30 cellular contexts compared by ENCODE assay signal in genomic region chr7:95469187-95469586, GRCh38. TPM values are rescaled to one million over a fixed set of nuclear protein-coding genes. Genes with fewer than 3 reads are reported as not detected.
DNase-seq lines count a peak whose midpoint lies in the region; ATAC-seq, FAIRE-seq and TF ChIP-seq lines count a peak whose summit lies in the region.
"Had no signal": no experiment of that assay in that cellular context is flagged by ENCODE, and none has a peak within 500 bp of the region (broad histone marks: within the 10 kb centered on the region; RNA-seq: fewer than 3 reads in every experiment).

No MANE protein-coding gene starts in this region.

- H3K9ac ChIP-seq in DND-41 (ENCODE audit: low read depth, low read length) (no peak overlapping the region), K562 (ENCODE audit: insufficient read depth in 1 of 2, low read depth in 2 of 2, low read length in 2 of 2) (no peak overlapping the region)
- H3K9ac ChIP-seq: BLaER1 treated with 17β-estradiol and CSF1 and Interleukin-3, amounts not matched to agents 10 nM and 100 nM; GM23248; parathyroid adenoma had no signal

- POLR2A ChIA-PET in K562 (lab: Yijun Ruan, JAX): no interaction called here

- FAIRE-seq in K562 (lab: Jason Lieb, UNC): no peak
- FAIRE-seq: small intestine, TTC549 had no signal

- intact Hi-C loops in K562 (cut with micrococcal nuclease): no loop called here

- DNase-seq in DMS153 treated with DMSO at 0.1 percent for 48 hours (lab: John Stamatoyannopoulos, UW; ENCODE audit: unreplicated experiment): peak; percentile 30
- DNase-seq in DND-41: no peak
- DNase-seq in K562 (ENCODE audit: extremely low read depth in 1 of 4, low spot score in 3 of 4): no peak
- peak; percentile 20 for DNase-seq in kidney glomerular epithelial cell (lab: John Stamatoyannopoulos, UW)
- no peak for DNase-seq in activated CD4-positive, alpha-beta T cell treated with anti-CD3 and anti-CD28 coated beads for 1 hour
- DNase-seq in foreskin keratinocyte: no peak
- DNase-seq: activated CD4-positive, alpha-beta memory T cell treated with anti-CD3 and anti-CD28 coated beads for 36 hours; activated naive CD4-positive, alpha-beta T cell; activated naive CD8-positive, alpha-beta T cell treated with anti-CD3 and anti-CD28 coated beads, Interleukin-2, amount 50 U/mL, for 24 hours; activated T-cell treated with anti-CD3 and anti-CD28 coated beads, Interleukin-2, amount 50 U/mL, for 72 hours; caudate nucleus; DMS79; GDM1; GM23248; left colon; NCI-H1048; NCI-H446; small intestine; stimulated activated naive CD4-positive, alpha-beta T cell treated with Interleukin-2 at 50 U/mL for 16 hours; T-helper 1 cell had no signal

- in situ Hi-C loops in K562 (cut with MboI): no loop called here

- H3K9me1 ChIP-seq in K562 (ENCODE audit: control insufficient read depth, insufficient read depth, low read length): no peaks in the 10 kb centered on the region

- H3K27me3 ChIP-seq in DND-41 (ENCODE audit: insufficient read depth, low read length, poor library complexity) (no peaks in the 10 kb centered on the region), K562 (ENCODE audit: control insufficient read depth in 2 of 2, insufficient read depth in 2 of 2, low read length in 2 of 2) (peaks cover 3 to 9% of the 10 kb centered on the region in 2 experiments; a peak in 3 of 5 replicates), foreskin keratinocyte (no peaks in the 10 kb centered on the region)
- H3K27me3 ChIP-seq: BLaER1 treated with 17β-estradiol and CSF1 and Interleukin-3, amounts not matched to agents 10 nM and 100 nM; gastroesophageal sphincter; hepatocyte had no signal

- TF ChIP-seq CTCF in DND-41 (IDR thresholded peaks at IDR 0.05; ENCODE audit: borderline replicate concordance, extremely low read depth, low read length, poor library complexity, severe bottlenecking) (no peak), K562 (IDR thresholded peaks at IDR 0.05 in 2 of 3, conservative IDR thresholded peaks at IDR 0.05 in 1 of 3; ENCODE audit: insufficient read depth in 2 of 3, low read depth in 1 of 3, low read length in 3 of 3) (no peak), foreskin keratinocyte (conservative IDR thresholded peaks at IDR 0.05) (no peak)

- TF ChIP-seq RAD21 in K562 (CRISPR knock-in tag; conservative IDR thresholded peaks at IDR 0.05 in 1 of 2, IDR thresholded peaks at IDR 0.05 in 1 of 2): no peak

- TF ChIP-seq EP300 in K562 (IDR thresholded peaks at IDR 0.05; ENCODE audit: low read length): no peak

- H3K27ac ChIP-seq in DND-41 (ENCODE audit: low read length): peak overlapping the region; percentile 24; the same call in 1 of the 2 replicates
- H3K27ac ChIP-seq in K562 (ENCODE audit: extremely low read depth, low read depth, low read length): no peak overlapping the region
- H3K27ac ChIP-seq in foreskin keratinocyte: no peak overlapping the region
- H3K27ac ChIP-seq: gastroesophageal sphincter, GM23248, hepatocyte, parathyroid adenoma, SK-N-MC had no signal

- H2AFZ ChIP-seq in DND-41 (ENCODE audit: low read depth, low read length) (no peak overlapping the region), K562 (ENCODE audit: low read depth, low read length) (no peak overlapping the region)
- H2AFZ ChIP-seq: GM23248, hepatocyte, parathyroid adenoma had no signal

- ATAC-seq in DND-41 (ENCODE audit: insufficient read depth, low read depth) (no peak), K562 (no peak), HG03139 (IDR thresholded peaks at IDR 0.05; ENCODE audit: unreplicated experiment) (no peak), HG03175 (IDR thresholded peaks at IDR 0.05; ENCODE audit: unreplicated experiment) (no peak), foreskin keratinocyte (no peak)
- ATAC-seq: activated naive CD8-positive, alpha-beta T cell treated with anti-CD3 and anti-CD28 coated beads, Interleukin-2, amount 50 U/mL, for 24 hours; activated T-cell treated with anti-CD3 and anti-CD28 coated beads, Interleukin-2, amount 50 U/mL, for 72 hours; gastroesophageal sphincter; left colon had no signal

- H3K79me2 ChIP-seq in DND-41 (ENCODE audit: insufficient read depth, low read length) (no peaks in the 10 kb centered on the region), K562 (ENCODE audit: control insufficient read depth, insufficient read depth, low read length) (no peaks in the 10 kb centered on the region)
- H3K79me2 ChIP-seq: hepatocyte, parathyroid adenoma had no signal

- CTCF ChIA-PET in K562 (lab: Yijun Ruan, JAX; ENCODE audit: low intra/inter-chr PET ratio): no interaction called here

- 4% methylated on average over 1 of the region's 1 CpG for whole genome bisulfite sequencing in K562 (ENCODE audit: insufficient coverage, low coverage, missing lambda C conversion rate)

- no peaks in the 10 kb centered on the region for H4K20me1 ChIP-seq in DND-41 (ENCODE audit: insufficient read depth, low read length)
- H4K20me1 ChIP-seq in K562 (replicated peaks; ENCODE audit: control insufficient read depth, insufficient read depth, low read length): no peaks in the 10 kb centered on the region
- H4K20me1 ChIP-seq: BLaER1 treated with 17β-estradiol and CSF1 and Interleukin-3, amounts not matched to agents 10 nM and 100 nM had no signal

- TF ChIP-seq POLR2A in K562 (conservative IDR thresholded peaks at IDR 0.05): no peak

- no TSS peak for BruUV-seq in K562 (replicated peaks; lab: Mats Ljungman, UMichigan)

- H3K4me3 ChIP-seq in DND-41 (ENCODE audit: low read depth in 1 of 2, low read length in 2 of 2): no peak overlapping the region
- no peak overlapping the region for H3K4me3 ChIP-seq in K562
- H3K4me3 ChIP-seq: BLaER1 treated with 17β-estradiol and CSF1 and Interleukin-3, amounts not matched to agents 10 nM and 100 nM; gastroesophageal sphincter; GM23248; hepatocyte; SK-N-MC had no signal

- H3K4me2 ChIP-seq in DND-41 (ENCODE audit: insufficient read depth, low read length) (no peak overlapping the region), K562 (ENCODE audit: insufficient read depth, low read length) (no peak overlapping the region)
- H3K4me2 ChIP-seq: hepatocyte had no signal

- H3K36me3 ChIP-seq in DND-41 (ENCODE audit: insufficient read depth, low read length) (no peaks in the 10 kb centered on the region), K562 (ENCODE audit: control insufficient read depth, insufficient read depth, low read length) (no peaks in the 10 kb centered on the region)
- H3K36me3 ChIP-seq: BLaER1 treated with 17β-estradiol and CSF1 and Interleukin-3, amounts not matched to agents 10 nM and 100 nM; gastroesophageal sphincter had no signal

- H3K9me3 ChIP-seq in DND-41 (ENCODE audit: insufficient read depth, low read length, severe bottlenecking) (no peaks in the 10 kb centered on the region), K562 (replicated peaks; ENCODE audit: control insufficient read depth, insufficient read depth, low read depth, low read length) (no peaks in the 10 kb centered on the region)
- H3K9me3 ChIP-seq: BLaER1 treated with 17β-estradiol and CSF1 and Interleukin-3, amounts not matched to agents 10 nM and 100 nM; gastroesophageal sphincter had no signal

- peaks cover 39% of the 10 kb centered on the region for H3K4me1 ChIP-seq in DND-41 (ENCODE audit: insufficient read depth, low read length)
- no peaks in the 10 kb centered on the region for H3K4me1 ChIP-seq in K562 (replicated peaks in 1 of 2; ENCODE audit: control insufficient read depth in 2 of 2, insufficient read depth in 2 of 2, low read length in 2 of 2)
- H3K4me1 ChIP-seq in foreskin keratinocyte: peaks cover 13% of the 10 kb centered on the region
- H3K4me1 ChIP-seq: parathyroid adenoma had no signal

TF ChIP-seq in K562, 482 proteins besides CTCF, POLR2A, EP300 and RAD21 (continues in another document):
- TF ChIP-seq BHLHE40 (IDR thresholded peaks at IDR 0.05; ENCODE audit: low read length): no peak

RNA-seq across cellular contexts. Expression of gene ASB4, which starts 16.6 kb away (rescaled TPM):
- total RNA-seq in K562 (2011; cell fraction: chromatin; rRNA removed; ENCODE audit: low replicate concordance): not detected in 2 replicates
- not detected in 2 replicates for total RNA-seq in K562 (2011; cell fraction: nucleolus; rRNA removed)
- total RNA-seq in K562 (2011; cell fraction: nucleoplasm; rRNA removed): not detected in 2 replicates
- not detected in 2 replicates for total RNA-seq in K562 (2014; rRNA removed)
- total RNA-seq in K562 (2014; rRNA removed; fragmentation: Illumina TruSeq; extraction: Trizol): not detected in 2 replicates
- total RNA-seq in K562 (2015; rRNA removed; fragmentation: Illumina TruSeq; extraction: Trizol): 0.07 and 0.08 TPM in 2 replicates
- not detected in 2 replicates for total RNA-seq in K562 (2021)
- polyA plus RNA-seq in K562 (2011; rRNA removed): 0.03 TPM in 1 of 2 replicates, not detected in the other
- polyA plus RNA-seq in K562 (2011; cell fraction: cytosol; rRNA removed): not detected in 2 replicates
- polyA plus RNA-seq in K562 (2011; cell fraction: nucleus; rRNA removed): not detected in 2 replicates
- polyA plus RNA-seq in K562 (2012): 0.07 TPM in 1 of 2 replicates, not detected in the other
- polyA plus RNA-seq in K562 (2014; fragmentation: Illumina TruSeq; extraction: Trizol): not detected in 2 replicates
- not detected for polyA plus RNA-seq in K562 (2014; fragmentation: Nextera tagmentation; extraction: Ambion mirVana)
- not detected in 2 replicates for polyA plus RNA-seq in K562 (2014; rRNA removed)
- not detected in 2 replicates for polyA minus RNA-seq in K562 (2011; rRNA and poly(A)+ RNA removed)
- polyA minus RNA-seq in K562 (2011; cell fraction: cytosol; rRNA and poly(A)+ RNA removed): not detected in 2 replicates
- not detected in 2 replicates for polyA minus RNA-seq in K562 (2011; cell fraction: nucleus; rRNA and poly(A)+ RNA removed)
- not detected in 2 replicates for total RNA-seq in foreskin keratinocyte
- polyA plus RNA-seq in foreskin keratinocyte: not detected in 2 replicates
- total RNA-seq: activated CD4-positive, alpha-beta memory T cell treated with anti-CD3 and anti-CD28 coated beads for 36 hours; activated T-cell treated with anti-CD3 and anti-CD28 coated beads, Interleukin-2, amount 50 U/mL, for 72 hours; fibroblast of lung; gastroesophageal sphincter; GM23248; ureter had no signal
- polyA plus RNA-seq: fibroblast of lung, GM23248 had no signal

RNA-seq across cellular contexts. Expression of gene PON2, which starts 34.4 kb away (rescaled TPM):
- 26.9 and 76.6 TPM in 2 replicates for total RNA-seq in K562 (2011; cell fraction: chromatin; rRNA removed; ENCODE audit: low replicate concordance)
- 18.2 and 21.1 TPM in 2 replicates for total RNA-seq in K562 (2011; cell fraction: nucleolus; rRNA removed)
- total RNA-seq in K562 (2011; cell fraction: nucleoplasm; rRNA removed): 48.1 and 70.0 TPM in 2 replicates
- total RNA-seq in K562 (2014; rRNA removed) (15.8 and 15.9 TPM in 2 replicates), K562 (2014; rRNA removed; fragmentation: Illumina TruSeq; extraction: Trizol) (21.4 and 21.9 TPM in 2 replicates), K562 (2015; rRNA removed; fragmentation: Illumina TruSeq; extraction: Trizol) (23.8 and 29.3 TPM in 2 replicates), K562 (2021) (14.6 and 16.7 TPM in 2 replicates), foreskin keratinocyte (48.8 and 57.5 TPM in 2 replicates)
- polyA plus RNA-seq in K562 (2011; rRNA removed) (13.0 and 30.1 TPM in 2 replicates), K562 (2014; fragmentation: Illumina TruSeq; extraction: Trizol) (19.4 and 23.7 TPM in 2 replicates), K562 (2014; fragmentation: Nextera tagmentation; extraction: Ambion mirVana) (10 to 100 TPM in 1 of 2 experiments, 1 to 10 TPM in 1; 8.5 to 10.4 TPM), K562 (2014; rRNA removed) (21.5 and 25.1 TPM in 2 replicates), foreskin keratinocyte (42.0 and 44.6 TPM in 2 replicates)
- 7.5 and 8.6 TPM in 2 replicates for polyA plus RNA-seq in K562 (2011; cell fraction: cytosol; rRNA removed)
- polyA plus RNA-seq in K562 (2011; cell fraction: nucleus; rRNA removed): 22.3 and 43.1 TPM in 2 replicates
- polyA plus RNA-seq in K562 (2012): 13.0 and 16.1 TPM in 2 replicates
- polyA minus RNA-seq in K562 (2011; rRNA and poly(A)+ RNA removed): 6.0 and 18.4 TPM in 2 replicates
- 3.2 and 10.2 TPM in 2 replicates for polyA minus RNA-seq in K562 (2011; cell fraction: cytosol; rRNA and poly(A)+ RNA removed)
- polyA minus RNA-seq in K562 (2011; cell fraction: nucleus; rRNA and poly(A)+ RNA removed): 9.7 and 24.1 TPM in 2 replicates

Comparison
In these comparisons a context has a peak if more than half of its experiments do, and no peak if none do; other contexts are left out.
1. DNase-seq: peak in DMS153 treated with DMSO at 0.1 percent for 48 hours (single experiment) and kidney glomerular epithelial cell (single experiment); none in DND-41 (single experiment), K562 (0 of 4), activated CD4-positive, alpha-beta T cell treated with anti-CD3 and anti-CD28 coated beads for 1 hour (single experiment) and foreskin keratinocyte (0 of 2).